16 cellular contexts compared by ENCODE assay signal in the genomic region with DNA sequence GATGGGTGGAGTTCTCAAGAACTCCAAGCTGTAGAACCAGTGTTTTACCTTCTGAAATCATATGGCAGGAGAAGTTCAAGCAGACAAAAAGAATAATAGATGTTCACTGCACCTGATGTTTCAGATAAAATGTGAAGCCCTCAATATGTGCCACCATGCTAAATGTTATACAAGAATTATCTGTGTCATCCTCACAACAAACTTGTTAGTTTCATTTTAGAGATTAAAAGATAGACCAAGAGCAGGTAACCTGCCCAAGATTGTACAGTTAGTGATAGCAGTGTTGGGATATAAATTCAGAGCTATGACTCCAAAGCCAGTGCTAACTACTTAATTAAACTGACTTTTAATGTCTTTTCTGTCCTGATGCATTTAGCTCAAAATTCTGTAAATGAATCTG. TPM values are rescaled to one million over a fixed set of nuclear protein-coding genes. Genes with fewer than 3 reads are reported as not detected.
DNase-seq lines count a peak whose midpoint lies in the region; ATAC-seq, FAIRE-seq and TF ChIP-seq lines count a peak whose summit lies in the region.
"Had no signal": no experiment of that assay in that cellular context is flagged by ENCODE, and none has a peak within 500 bp of the region (broad histone marks: within the 10 kb centered on the region; RNA-seq: fewer than 3 reads in every experiment).

No MANE protein-coding gene starts in this region.

- no peak for FAIRE-seq in GM12878 (lab: Jason Lieb, UNC)
- FAIRE-seq: G401.6 had no signal

- no peaks in the 10 kb centered on the region for H3K36me3 Mint-ChIP-seq in activated T-cell treated with anti-CD3 and anti-CD28 coated beads, Interleukin-2, amount 50 U/mL, for 72 hours (ENCODE audit: insufficient read depth in 2 of 2)
- H3K36me3 Mint-ChIP-seq in activated T-cell treated with anti-CD3 and anti-CD28 coated beads, Interleukin-2, amount 50 U/mL, for 24 hours (ENCODE audit: low read depth): peaks cover 5% of the 10 kb centered on the region
- no peaks in the 10 kb centered on the region for H3K36me3 Mint-ChIP-seq in immature natural killer cell

- no peak for DNase-seq in activated T-cell treated with anti-CD3 and anti-CD28 coated beads, Interleukin-2, amount 50 U/mL, for 72 hours
- DNase-seq in activated T-cell treated with anti-CD3 and anti-CD28 coated beads, Interleukin-2, amount 50 U/mL, for 24 hours: no peak
- DNase-seq in GM12878 (ENCODE audit: low read depth, low spot score) (no peak), immature natural killer cell (peak in 1 of 3 donors; percentile 2), smooth muscle cell (lab: John Stamatoyannopoulos, UW; ENCODE audit: unreplicated experiment) (no peak), SJCRH30 (no peak), NCI-H1092 (lab: John Stamatoyannopoulos, UW) (no peak)
- DNase-seq: 8988T, GOT3, NCI-H2081, NCI-H524 treated with DMSO at 0.1 percent for 48 hours, NCI-H82 had no signal

- no peak for TF ChIP-seq RAD21 in GM12878 (IDR thresholded peaks at IDR 0.05; ENCODE audit: insufficient read depth, low read depth, low read length)

- CTCF ChIA-PET in GM12878 (lab: Yijun Ruan, JAX): interaction anchor here (0.8 to 1.4 kb wide), 4 partner anchors 12 to 358 kb away, joined by 3 to 5 read pairs (median 3); no protein-coding TSS in a partner anchor

- H2AFZ ChIP-seq in GM12878 (ENCODE audit: control insufficient read depth, low read depth, low read length): no peak overlapping the region
- no peak overlapping the region for H2AFZ ChIP-seq in smooth muscle cell (ENCODE audit: low read depth)

- H3K4me3 Mint-ChIP-seq in activated T-cell treated with anti-CD3 and anti-CD28 coated beads, Interleukin-2, amount 50 U/mL, for 72 hours: no peak overlapping the region
- H3K4me3 Mint-ChIP-seq in activated T-cell treated with anti-CD3 and anti-CD28 coated beads, Interleukin-2, amount 50 U/mL, for 24 hours: no peak overlapping the region
- H3K4me3 Mint-ChIP-seq in immature natural killer cell: peak overlapping the region in 4 of 5 donors; percentile 8 to 34 (median 11)
- H3K4me3 Mint-ChIP-seq: IgD-negative memory B cell had no signal

- H3K27me3 Mint-ChIP-seq in activated T-cell treated with anti-CD3 and anti-CD28 coated beads, Interleukin-2, amount 50 U/mL, for 72 hours (ENCODE audit: low read depth): no peaks in the 10 kb centered on the region
- H3K27me3 Mint-ChIP-seq in activated T-cell treated with anti-CD3 and anti-CD28 coated beads, Interleukin-2, amount 50 U/mL, for 24 hours: no peaks in the 10 kb centered on the region
- H3K27me3 Mint-ChIP-seq in immature natural killer cell (ENCODE audit: low read depth in 3 of 3): no peaks in the 10 kb centered on the region
- H3K27me3 Mint-ChIP-seq: IgD-negative memory B cell had no signal

- H3K4me1 Mint-ChIP-seq in activated T-cell treated with anti-CD3 and anti-CD28 coated beads, Interleukin-2, amount 50 U/mL, for 72 hours (ENCODE audit: low read depth): peaks cover 49% of the 10 kb centered on the region
- H3K4me1 Mint-ChIP-seq in activated T-cell treated with anti-CD3 and anti-CD28 coated beads, Interleukin-2, amount 50 U/mL, for 24 hours (ENCODE audit: low read depth): peaks cover 64% of the 10 kb centered on the region
- peaks cover 37 to 88% of the 10 kb centered on the region in 2 donors for H3K4me1 Mint-ChIP-seq in immature natural killer cell

- RAD21 ChIA-PET in GM12878 (lab: Charles Lee; ENCODE audit: unreplicated experiment): interaction anchor here (0.9 to 1.5 kb wide), 2 partner anchors 16 to 32 kb away, joined by 3 read pairs; no protein-coding TSS in a partner anchor

- H3K36me3 ChIP-seq in GM12878 (ENCODE audit: control insufficient read depth in 2 of 2, insufficient read depth in 2 of 2, low read length in 1 of 2) (no peaks in the 10 kb centered on the region; a peak in 1 of 4 replicates), smooth muscle cell (ENCODE audit: low read depth) (no peaks in the 10 kb centered on the region), SJCRH30 (no peaks in the 10 kb centered on the region)

- H3K9me3 Mint-ChIP-seq in activated T-cell treated with anti-CD3 and anti-CD28 coated beads, Interleukin-2, amount 50 U/mL, for 72 hours: no peaks in the 10 kb centered on the region
- peaks cover 4% of the 10 kb centered on the region for H3K9me3 Mint-ChIP-seq in activated T-cell treated with anti-CD3 and anti-CD28 coated beads, Interleukin-2, amount 50 U/mL, for 24 hours
- no peaks in the 10 kb centered on the region for H3K9me3 Mint-ChIP-seq in immature natural killer cell
- H3K9me3 Mint-ChIP-seq: IgD-negative memory B cell had no signal

- H3K4me1 ChIP-seq in GM12878 (ENCODE audit: control insufficient read depth, insufficient read depth, low read length) (no peaks in the 10 kb centered on the region; the same call in 1 of the 2 replicates), smooth muscle cell (ENCODE audit: low read depth) (peaks cover 49% of the 10 kb centered on the region), SJCRH30 (no peaks in the 10 kb centered on the region; the same call in 1 of the 2 replicates)

- SMC1A ChIA-PET in GM12878 (lab: Charles Lee; ENCODE audit: uncharacterized antibody, unreplicated experiment): interaction anchor here (1.0 to 1.8 kb wide), 7 partner anchors 9 to 55 kb away, joined by 3 to 7 read pairs (median 5); a partner anchor contains a TSS

- H3K27ac Mint-ChIP-seq in activated T-cell treated with anti-CD3 and anti-CD28 coated beads, Interleukin-2, amount 50 U/mL, for 72 hours: peak overlapping the region; percentile 33
- no peak overlapping the region for H3K27ac Mint-ChIP-seq in activated T-cell treated with anti-CD3 and anti-CD28 coated beads, Interleukin-2, amount 50 U/mL, for 24 hours
- H3K27ac Mint-ChIP-seq in immature natural killer cell: peak overlapping the region in 5 of 6 donors; percentile 50 to 68 (median 53)

- no peak for TF ChIP-seq EP300 in GM12878 (IDR thresholded peaks at IDR 0.05; ENCODE audit: borderline replicate concordance in 1 of 2, control insufficient read depth in 1 of 2, low read depth in 2 of 2, low read length in 2 of 2)

- in situ Hi-C loops in GM12878 (cut with MboI): no loop called here

- no peaks in the 10 kb centered on the region; the same call in 2 of the 3 replicates for H3K9me3 ChIP-seq in GM12878 (replicated peaks; ENCODE audit: control insufficient read depth, insufficient read depth, low read length)
- H3K9me3 ChIP-seq in smooth muscle cell (replicated peaks; ENCODE audit: low read depth): no peaks in the 10 kb centered on the region
- H3K9me3 ChIP-seq in SJCRH30 (replicated peaks): no peaks in the 10 kb centered on the region; the same call in 1 of the 2 replicates

- H3K27ac ChIP-seq in GM12878 (ENCODE audit: control insufficient read depth, insufficient read depth) (no peak overlapping the region), smooth muscle cell (ENCODE audit: low read depth) (peak overlapping the region; percentile 59), SJCRH30 (no peak overlapping the region)

- no TSS peak for BruUV-seq in GM12878 (replicated peaks; lab: Mats Ljungman, UMichigan)

- H3K9ac ChIP-seq in GM12878 (ENCODE audit: control insufficient read depth, insufficient read depth, low read length) (no peak overlapping the region), smooth muscle cell (ENCODE audit: low read depth) (no peak overlapping the region)

- H4K20me1 ChIP-seq in GM12878 (ENCODE audit: control insufficient read depth, insufficient read depth) (no peaks in the 10 kb centered on the region), smooth muscle cell (ENCODE audit: low read depth) (peaks cover 77% of the 10 kb centered on the region)

- H3K4me2 ChIP-seq in GM12878 (ENCODE audit: control insufficient read depth, insufficient read depth): no peak overlapping the region
- peak overlapping the region; percentile 56 for H3K4me2 ChIP-seq in smooth muscle cell

- H3K79me2 ChIP-seq in GM12878 (ENCODE audit: control insufficient read depth, insufficient read depth, low read length) (peaks cover 27% of the 10 kb centered on the region), smooth muscle cell (ENCODE audit: low read depth) (peaks cover 100% of the 10 kb centered on the region)

- H3K4me3 ChIP-seq in GM12878 (no peak overlapping the region), smooth muscle cell (no peak overlapping the region), SJCRH30 (no peak overlapping the region)

- TF ChIP-seq POLR2A in GM12878 (IDR thresholded peaks at IDR 0.05; ENCODE audit: low read depth, low read length): no peak

- ATAC-seq in activated T-cell treated with anti-CD3 and anti-CD28 coated beads, Interleukin-2, amount 50 U/mL, for 72 hours (replicated peaks in 1 of 2): no peak
- peak; percentile 34; the same call in 1 of the 3 replicates for ATAC-seq in GM12878
- no peak for ATAC-seq in HG02588 (IDR thresholded peaks at IDR 0.05; ENCODE audit: unreplicated experiment)
- ATAC-seq: HCT116 had no signal

- POLR2A ChIA-PET in GM12878 (lab: Charles Lee): interaction anchor here (0.5 to 0.6 kb wide), 3 partner anchors 17 to 149 kb away, joined by 3 to 10 read pairs (median 3); no protein-coding TSS in a partner anchor

- intact Hi-C loops in GM12878 (cut with micrococcal nuclease; ENCODE audit: unreplicated experiment): no loop called here

- H3F3A ChIP-seq in smooth muscle cell (ENCODE audit: low read depth): no peaks in the 10 kb centered on the region

- no peaks in the 10 kb centered on the region for H3K27me3 ChIP-seq in GM12878 (replicated peaks in 1 of 2; ENCODE audit: control insufficient read depth in 2 of 2, insufficient read depth in 2 of 2, low read length in 1 of 2)
- H3K27me3 ChIP-seq in smooth muscle cell (ENCODE audit: low read depth): no peaks in the 10 kb centered on the region
- H3K27me3 ChIP-seq in SJCRH30: no peaks in the 10 kb centered on the region

- TF ChIP-seq CTCF in GM12878 (IDR thresholded peaks at IDR 0.05 in 2 of 3, conservative IDR thresholded peaks at IDR 0.05 in 1 of 3; ENCODE audit: control insufficient read depth in 2 of 3, extremely low read depth in 1 of 3, insufficient read depth in 1 of 3, low read depth in 3 of 3, low read length in 3 of 3) (no peak), smooth muscle cell (IDR thresholded peaks at IDR 0.05; ENCODE audit: borderline replicate concordance, insufficient read depth, poor library complexity, severe bottlenecking) (no peak)

RNA-seq across cellular contexts. Expression of a gene that starts 44.7 kb away (rescaled TPM):
- 10 to 100 TPM; 13.0 to 13.2 TPM for total RNA-seq in activated T-cell treated with anti-CD3 and anti-CD28 coated beads, Interleukin-2, amount 50 U/mL, for 72 hours
- 40.7 and 46.4 TPM in 2 replicates for total RNA-seq in GM12878 (2013; cell fraction: nucleolus; rRNA removed)
- total RNA-seq in GM12878 (2014; rRNA removed) (10.8 and 12.6 TPM in 2 replicates), GM12878 (2014; rRNA removed; fragmentation: Illumina TruSeq; extraction: Trizol) (7.0 TPM in 2 replicates), GM12878 (2021) (8.9 and 9.1 TPM in 2 replicates), smooth muscle cell (90.2 and 169 TPM in 2 replicates)
- 3.9 TPM for polyA plus RNA-seq in GM12878 (2011; ENCODE audit: low read depth)
- polyA plus RNA-seq in GM12878 (2011; rRNA removed) (13.1 and 18.6 TPM in 2 replicates), GM12878 (2014; fragmentation: Illumina TruSeq; extraction: Trizol) (6.3 and 8.3 TPM in 2 replicates), GM12878 (2014; fragmentation: Nextera tagmentation; extraction: Ambion mirVana) (1 to 10 TPM; 1.1 TPM), GM12878 (2014; rRNA removed) (4.8 and 4.9 TPM in 2 replicates), GM12878 (2016; fragmentation: Nextera tagmentation; extraction: Ambion mirVana) (1 to 10 TPM; 3.4 to 5.4 TPM), immature natural killer cell (10 to 100 TPM in 1 of 3 donors, 1 to 10 TPM in 2; 5.6 to 11.2 (median 7.8) TPM), smooth muscle cell (21.6 and 23.8 TPM in 2 replicates)
- polyA plus RNA-seq in GM12878 (2011; cell fraction: cytosol; rRNA removed): 5.0 and 6.3 TPM in 2 replicates
- 12.2 and 14.5 TPM in 2 replicates for polyA plus RNA-seq in GM12878 (2011; cell fraction: nucleus; rRNA removed)
- 3.9 and 5.7 TPM in 2 replicates for polyA plus RNA-seq in GM12878 (2012)
- 16.2 and 25.7 TPM in 2 replicates for polyA minus RNA-seq in GM12878 (2011; rRNA and poly(A)+ RNA removed)
- polyA minus RNA-seq in GM12878 (2011; cell fraction: cytosol; rRNA and poly(A)+ RNA removed): 4.9 and 7.7 TPM in 2 replicates
- 24.5 and 38.2 TPM in 2 replicates for polyA minus RNA-seq in GM12878 (2011; cell fraction: nucleus; rRNA and poly(A)+ RNA removed)
- 25.9 and 28.4 TPM in 2 replicates for total RNA-seq in SJCRH30 (2014; rRNA removed; shearing (Covaris generic))

Comparison
In these comparisons a context has a peak if more than half of its experiments do, and no peak if none do; other contexts are left out.
1. H3K4me3 Mint-ChIP-seq: peak in immature natural killer cell (4 of 5); none in activated T-cell treated with anti-CD3 and anti-CD28 coated beads, Interleukin-2, amount 50 U/mL, for 72 hours (0 of 2) and activated T-cell treated with anti-CD3 and anti-CD28 coated beads, Interleukin-2, amount 50 U/mL, for 24 hours (single experiment).